In genomic region chr16:61306204-61306603, GRCh38 we compare ENCODE assay signal across 34 cellular contexts.
"Had no signal": no experiment of that assay in that cellular context is flagged by ENCODE, and none has a peak within 500 bp of the region (broad histone marks: within the 10 kb centered on the region; RNA-seq: fewer than 3 reads in every experiment).

No MANE protein-coding gene starts in this region.

- DNase-seq: Karpas-422, Kasumi-1, MG63, MM.1S, NCI-H1048, NCI-H1092, NCI-H1092 treated with DMSO at 0.1 percent for 48 hours, NCI-H1105, NCI-H1105 treated with DMSO at 0.1 percent for 48 hours, NCI-H1417, NCI-H1417 treated with DMSO at 0.1 percent for 48 hours, NCI-H1436, NCI-H1436 treated with DMSO at 0.1 percent for 48 hours, NCI-H146, NCI-H1694, NCI-H1694 treated with DMSO at 0.1 percent for 48 hours, NCI-H187, NCI-H187 treated with DMSO at 0.1 percent for 48 hours, NCI-H1930, NCI-H2029, NCI-H2029 treated with DMSO at 0.1 percent for 48 hours, NCI-H2081, NCI-H2081 treated with DMSO at 0.1 percent for 48 hours, NCI-H2107, NCI-H2171, NCI-H2171 treated with DMSO at 0.1 percent for 48 hours, NCI-H2227 treated with DMSO at 0.1 percent for 48 hours, NCI-H226, NCI-H345, NCI-H446, NCI-H446 treated with DMSO at 0.1 percent for 48 hours, NCI-H510A, NCI-H510A treated with DMSO at 0.1 percent for 48 hours had no signal

- H3K4me2 ChIP-seq: KMS-11 had no signal

- H3K4me3 ChIP-seq: MG63 had no signal

- H3K27ac ChIP-seq: KMS-11 had no signal

- H3K9me3 ChIP-seq: MG63 had no signal

- H3K36me3 ChIP-seq: MG63 had no signal

- H3K9ac ChIP-seq: KMS-11 had no signal

- H3K27me3 ChIP-seq: MG63 had no signal
